Comparison of ENCODE assay signal across 22 cellular contexts in the genomic region with DNA sequence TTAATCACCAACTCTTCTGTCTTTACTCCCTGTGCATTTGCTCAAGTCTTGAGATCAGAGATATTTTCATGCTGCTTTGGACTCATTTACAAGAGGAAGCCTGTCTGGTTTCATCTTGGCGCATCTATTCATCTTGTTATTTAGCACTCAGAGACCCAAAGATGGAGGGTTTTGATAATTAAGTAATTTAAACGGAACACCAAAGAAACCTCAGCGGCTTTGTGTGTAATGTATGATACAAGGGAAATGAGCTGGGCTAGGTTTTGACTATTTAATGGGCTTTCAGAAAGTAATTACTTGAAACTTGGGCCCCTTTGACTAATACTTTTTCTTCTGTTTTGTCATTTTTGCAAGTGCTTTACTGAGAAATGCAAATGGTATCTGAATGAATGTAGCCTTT.
DNase-seq lines count a peak whose midpoint lies in the region; ATAC-seq and TF ChIP-seq lines count a peak whose summit lies in the region.
"Had no signal": no experiment of that assay in that cellular context is flagged by ENCODE, and none has a peak within 500 bp of the region (broad histone marks: within the 10 kb centered on the region; RNA-seq: fewer than 3 reads in every experiment).

No MANE protein-coding gene starts in this region.

- H3K4me3 Mint-ChIP-seq in natural killer cell treated with Interleukin-12 subunit alpha and Interleukin-12 subunit beta and Interleukin-15 and Interleukin-18, amount 100 ng/mL, for 72 hours, result peak overlapping the region; percentile 57
- H3K4me3 Mint-ChIP-seq in natural killer cell, result no peak overlapping the region
- H3K4me3 Mint-ChIP-seq in IgD-negative memory B cell, result no peak overlapping the region
- H3K4me3 Mint-ChIP-seq in activated CD8-positive, alpha-beta T cell treated with anti-CD3 and anti-CD28 coated beads, Interleukin-2, amount 10 ng/mL, durations not matched to agents 7 days and 5 days, result no peak overlapping the region
- peak overlapping the region; percentile 57 for H3K4me3 Mint-ChIP-seq in stimulated activated effector memory CD8-positive, alpha-beta T cell treated with anti-CD3 and anti-CD28 coated beads, Interleukin-12 subunit alpha, Interleukin-12 subunit beta, amount 100 ng/mL, for 72 hours
- H3K4me3 Mint-ChIP-seq: nephron; stimulated activated memory B cell treated with anti-CD40 and anti-IgM and Interleukin-4, amounts not matched to agents 10 μg/mL and 1 μg/mL and 100 μg/mL, for 72 hours had no signal

- no peaks in the 10 kb centered on the region for H3K9me3 ChIP-seq in tibial artery
- H3K9me3 ChIP-seq: uterus had no signal

- peak in 1 of 2 donors; percentile 78 for ATAC-seq in natural killer cell treated with Interleukin-12 subunit alpha and Interleukin-12 subunit beta and Interleukin-15 and Interleukin-18, amount 100 ng/mL, for 72 hours
- ATAC-seq in natural killer cell, result no peak
- ATAC-seq in activated CD8-positive, alpha-beta T cell treated with anti-CD3 and anti-CD28 coated beads, Interleukin-2, amount 10 ng/mL, durations not matched to agents 7 days and 5 days, result no peak
- peak; percentile 87 for ATAC-seq in stimulated activated effector memory CD8-positive, alpha-beta T cell treated with anti-CD3 and anti-CD28 coated beads, Interleukin-12 subunit alpha, Interleukin-12 subunit beta, amount 100 ng/mL, for 72 hours
- no peak for ATAC-seq in HG03025 (IDR thresholded peaks at IDR 0.05; ENCODE audit: low FRiP score, unreplicated experiment)
- ATAC-seq: stimulated activated memory B cell treated with anti-CD40 and anti-IgM and Interleukin-4, amounts not matched to agents 10 μg/mL and 1 μg/mL and 100 μg/mL, for 72 hours had no signal

- TF ChIP-seq CTCF in natural killer cell (IDR thresholded peaks at IDR 0.05) (no peak), tibial artery (IDR thresholded peaks at IDR 0.05) (no peak)

- intact Hi-C loops in natural killer cell (cut with micrococcal nuclease), result no loop called here
- intact Hi-C loops in tibial artery (cut with DNase I; ENCODE audit: low total_unique reads), result loop anchor here (10.0 kb wide), 1 partner anchor 65 kb away; no protein-coding TSS in a partner anchor

- CTCF ChIA-PET in activated CD8-positive, alpha-beta T cell treated with anti-CD3 and anti-CD28 coated beads, Interleukin-2, amount 10 ng/mL, durations not matched to agents 7 days and 5 days (lab: Charles Lee), result interaction anchor here (1.1 to 1.3 kb wide), 2 partner anchors 63 kb away, joined by 3 to 5 read pairs; no protein-coding TSS in a partner anchor

- H3K27me3 ChIP-seq in tibial artery, result no peaks in the 10 kb centered on the region
- H3K27me3 ChIP-seq: uterus had no signal

- H3K27me3 Mint-ChIP-seq in natural killer cell treated with Interleukin-12 subunit alpha and Interleukin-12 subunit beta and Interleukin-15 and Interleukin-18, amount 100 ng/mL, for 72 hours, result no peaks in the 10 kb centered on the region
- H3K27me3 Mint-ChIP-seq in natural killer cell (ENCODE audit: low read depth in 2 of 2) (no peaks in the 10 kb centered on the region), IgD-negative memory B cell (no peaks in the 10 kb centered on the region)
- no peaks in the 10 kb centered on the region for H3K27me3 Mint-ChIP-seq in activated CD8-positive, alpha-beta T cell treated with anti-CD3 and anti-CD28 coated beads, Interleukin-2, amount 10 ng/mL, durations not matched to agents 7 days and 5 days (ENCODE audit: low read depth)
- H3K27me3 Mint-ChIP-seq: stimulated activated memory B cell treated with anti-CD40 and anti-IgM and Interleukin-4, amounts not matched to agents 10 μg/mL and 1 μg/mL and 100 μg/mL, for 72 hours had no signal

- peak overlapping the region; percentile 44 to 85 for H3K27ac Mint-ChIP-seq in natural killer cell treated with Interleukin-12 subunit alpha and Interleukin-12 subunit beta and Interleukin-15 and Interleukin-18, amount 100 ng/mL, for 72 hours
- H3K27ac Mint-ChIP-seq in natural killer cell (peak overlapping the region in 1 of 2 donors; percentile 22), IgD-negative memory B cell (peak overlapping the region in 2 of 3 donors; percentile 2 to 23)
- H3K27ac Mint-ChIP-seq in activated CD8-positive, alpha-beta T cell treated with anti-CD3 and anti-CD28 coated beads, Interleukin-2, amount 10 ng/mL, durations not matched to agents 7 days and 5 days, result peak overlapping the region; percentile 83
- H3K27ac Mint-ChIP-seq in stimulated activated effector memory CD8-positive, alpha-beta T cell treated with anti-CD3 and anti-CD28 coated beads, Interleukin-12 subunit alpha, Interleukin-12 subunit beta, amount 100 ng/mL, for 72 hours, result peak overlapping the region; percentile 58
- H3K27ac Mint-ChIP-seq: nephron had no signal

- POLR2A ChIA-PET in activated CD8-positive, alpha-beta T cell treated with anti-CD3 and anti-CD28 coated beads, Interleukin-2, amount 10 ng/mL, durations not matched to agents 7 days and 5 days (lab: Charles Lee), result interaction anchor here (0.6 kb wide), 1 partner anchor 581 kb away, joined by 3 read pairs; no protein-coding TSS in a partner anchor

- H3K27ac ChIP-seq in tibial artery, result no peak overlapping the region
- H3K27ac ChIP-seq: uterus had no signal

- H3K4me1 ChIP-seq in tibial artery, result no peaks in the 10 kb centered on the region
- H3K4me1 ChIP-seq: uterus had no signal

- no peak overlapping the region for H3K4me3 ChIP-seq in tibial artery
- H3K4me3 ChIP-seq: lung, uterus had no signal

- peaks cover 0 to 12% (median 0%) of the 10 kb centered on the region in 3 donors for H3K36me3 ChIP-seq in tibial artery
- H3K36me3 ChIP-seq: uterus had no signal

- H3K4me1 Mint-ChIP-seq in natural killer cell treated with Interleukin-12 subunit alpha and Interleukin-12 subunit beta and Interleukin-15 and Interleukin-18, amount 100 ng/mL, for 72 hours (ENCODE audit: low read depth in 2 of 2), result peaks cover 19 to 42% of the 10 kb centered on the region in 2 donors
- peaks cover 18 to 23% of the 10 kb centered on the region in 2 donors for H3K4me1 Mint-ChIP-seq in natural killer cell
- peaks cover 0 to 4% (median 0%) of the 10 kb centered on the region in 3 donors for H3K4me1 Mint-ChIP-seq in IgD-negative memory B cell
- peaks cover 19% of the 10 kb centered on the region for H3K4me1 Mint-ChIP-seq in activated CD8-positive, alpha-beta T cell treated with anti-CD3 and anti-CD28 coated beads, Interleukin-2, amount 10 ng/mL, durations not matched to agents 7 days and 5 days (ENCODE audit: low read depth)
- H3K4me1 Mint-ChIP-seq in stimulated activated effector memory CD8-positive, alpha-beta T cell treated with anti-CD3 and anti-CD28 coated beads, Interleukin-12 subunit alpha, Interleukin-12 subunit beta, amount 100 ng/mL, for 72 hours, result peaks cover 54% of the 10 kb centered on the region
- H3K4me1 Mint-ChIP-seq: nephron had no signal

- H3K36me3 Mint-ChIP-seq in natural killer cell treated with Interleukin-12 subunit alpha and Interleukin-12 subunit beta and Interleukin-15 and Interleukin-18, amount 100 ng/mL, for 72 hours, result peaks cover 16% of the 10 kb centered on the region
- H3K36me3 Mint-ChIP-seq in natural killer cell (peaks cover 16% of the 10 kb centered on the region), IgD-negative memory B cell (peaks cover 13% of the 10 kb centered on the region)
- H3K36me3 Mint-ChIP-seq in activated CD8-positive, alpha-beta T cell treated with anti-CD3 and anti-CD28 coated beads, Interleukin-2, amount 10 ng/mL, durations not matched to agents 7 days and 5 days (ENCODE audit: low read depth), result peaks cover 39% of the 10 kb centered on the region
- H3K36me3 Mint-ChIP-seq in stimulated activated effector memory CD8-positive, alpha-beta T cell treated with anti-CD3 and anti-CD28 coated beads, Interleukin-12 subunit alpha, Interleukin-12 subunit beta, amount 100 ng/mL, for 72 hours, result peaks cover 69% of the 10 kb centered on the region

- DNase-seq in natural killer cell treated with Interleukin-12 subunit alpha and Interleukin-12 subunit beta and Interleukin-15 and Interleukin-18, amount 100 ng/mL, for 72 hours (ENCODE audit: low spot score), result no peak
- DNase-seq in natural killer cell (no peak), DMS 273 (lab: John Stamatoyannopoulos, UW; ENCODE audit: unreplicated experiment) (no peak), tibial artery (no peak)
- DNase-seq in activated CD8-positive, alpha-beta T cell treated with anti-CD3 and anti-CD28 coated beads, Interleukin-2, amount 10 ng/mL, durations not matched to agents 7 days and 5 days, result no peak
- DNase-seq in stimulated activated effector memory CD8-positive, alpha-beta T cell treated with anti-CD3 and anti-CD28 coated beads, Interleukin-12 subunit alpha, Interleukin-12 subunit beta, amount 100 ng/mL, for 72 hours (ENCODE audit: low spot score in 2 of 2), result peak in 1 of 2 donors; percentile 56
- DNase-seq: activated CD4-positive, alpha-beta T cell treated with anti-CD3 and anti-CD28 coated beads, Interleukin-2, amount 50 U/mL, for 1 hour; C1 segment of cervical spinal cord; Calu3; caudate nucleus; dermis blood vessel endothelial cell; GOT3; NCI-H446 treated with DMSO at 0.1 percent for 48 hours; retina; RPMI8226; small intestine; uterus had no signal

- H3K9me3 Mint-ChIP-seq in natural killer cell treated with Interleukin-12 subunit alpha and Interleukin-12 subunit beta and Interleukin-15 and Interleukin-18, amount 100 ng/mL, for 72 hours, result no peaks in the 10 kb centered on the region
- H3K9me3 Mint-ChIP-seq in natural killer cell (no peaks in the 10 kb centered on the region), IgD-negative memory B cell (no peaks in the 10 kb centered on the region)
- H3K9me3 Mint-ChIP-seq in activated CD8-positive, alpha-beta T cell treated with anti-CD3 and anti-CD28 coated beads, Interleukin-2, amount 10 ng/mL, durations not matched to agents 7 days and 5 days (ENCODE audit: insufficient read depth), result no peaks in the 10 kb centered on the region
- H3K9me3 Mint-ChIP-seq in stimulated activated effector memory CD8-positive, alpha-beta T cell treated with anti-CD3 and anti-CD28 coated beads, Interleukin-12 subunit alpha, Interleukin-12 subunit beta, amount 100 ng/mL, for 72 hours, result no peaks in the 10 kb centered on the region
- H3K9me3 Mint-ChIP-seq: nephron; stimulated activated memory B cell treated with anti-CD40 and anti-IgM and Interleukin-4, amounts not matched to agents 10 μg/mL and 1 μg/mL and 100 μg/mL, for 72 hours had no signal

Comparison
In these comparisons a context has a peak if more than half of its experiments do, and no peak if none do; other contexts are left out.
1. H3K4me3 Mint-ChIP-seq: peak in natural killer cell treated with Interleukin-12 subunit alpha and Interleukin-12 subunit beta and Interleukin-15 and Interleukin-18, amount 100 ng/mL, for 72 hours (single experiment) and stimulated activated effector memory CD8-positive, alpha-beta T cell treated with anti-CD3 and anti-CD28 coated beads, Interleukin-12 subunit alpha, Interleukin-12 subunit beta, amount 100 ng/mL, for 72 hours (single experiment); none in natural killer cell (single experiment), IgD-negative memory B cell (0 of 4) and activated CD8-positive, alpha-beta T cell treated with anti-CD3 and anti-CD28 coated beads, Interleukin-2, amount 10 ng/mL, durations not matched to agents 7 days and 5 days (single experiment).